Comparison of ENCODE assay signal across 1 cellular context in genomic region chr5:138449501-138450239, GRCh38.
TF ChIP-seq lines count a peak whose summit lies in the region.

No MANE protein-coding gene starts in this region.

TF ChIP-seq in HepG2, 621 proteins besides CTCF, POLR2A, EP300 and RAD21 (continued from another document):
- TF ChIP-seq JUNB (CRISPR knock-in tag; IDR thresholded peaks at IDR 0.05; ENCODE audit: borderline replicate concordance) = no peak
- no peak for TF ChIP-seq GATAD1 (CRISPR knock-in tag; IDR thresholded peaks at IDR 0.05)
- TF ChIP-seq, protein P1, sequence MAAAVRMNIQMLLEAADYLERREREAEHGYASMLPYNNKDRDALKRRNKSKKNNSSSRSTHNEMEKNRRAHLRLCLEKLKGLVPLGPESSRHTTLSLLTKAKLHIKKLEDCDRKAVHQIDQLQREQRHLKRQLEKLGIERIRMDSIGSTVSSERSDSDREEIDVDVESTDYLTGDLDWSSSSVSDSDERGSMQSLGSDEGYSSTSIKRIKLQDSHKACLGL (CRISPR knock-in tag; IDR thresholded peaks at IDR 0.05) = no peak
- no peak for TF ChIP-seq HDAC2 (CRISPR knock-in tag; IDR thresholded peaks at IDR 0.05)
- TF ChIP-seq, protein P2, sequence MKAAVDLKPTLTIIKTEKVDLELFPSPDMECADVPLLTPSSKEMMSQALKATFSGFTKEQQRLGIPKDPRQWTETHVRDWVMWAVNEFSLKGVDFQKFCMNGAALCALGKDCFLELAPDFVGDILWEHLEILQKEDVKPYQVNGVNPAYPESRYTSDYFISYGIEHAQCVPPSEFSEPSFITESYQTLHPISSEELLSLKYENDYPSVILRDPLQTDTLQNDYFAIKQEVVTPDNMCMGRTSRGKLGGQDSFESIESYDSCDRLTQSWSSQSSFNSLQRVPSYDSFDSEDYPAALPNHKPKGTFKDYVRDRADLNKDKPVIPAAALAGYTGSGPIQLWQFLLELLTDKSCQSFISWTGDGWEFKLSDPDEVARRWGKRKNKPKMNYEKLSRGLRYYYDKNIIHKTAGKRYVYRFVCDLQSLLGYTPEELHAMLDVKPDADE (CRISPR knock-in tag; IDR thresholded peaks at IDR 0.05) = no peak
- no peak for TF ChIP-seq ARNTL (CRISPR knock-in tag; IDR thresholded peaks at IDR 0.05)
- 0 out of 2 replicates have a peak, but pooled peaks have one; percentile 22 for TF ChIP-seq BORCS8-MEF2B (CRISPR knock-in tag; IDR thresholded peaks at IDR 0.05)
- TF ChIP-seq TARDBP (CRISPR knock-in tag; IDR thresholded peaks at IDR 0.05) = no peak
- TF ChIP-seq PCBP1 (IDR thresholded peaks at IDR 0.05; ENCODE audit: borderline replicate concordance, low read depth, low read length) = peak; percentile 54; the same call in 1 of the 2 replicates
- no peak for TF ChIP-seq MTA1 (CRISPR knock-in tag; IDR thresholded peaks at IDR 0.05; ENCODE audit: borderline replicate concordance)
- TF ChIP-seq CBFB (CRISPR knock-in tag; IDR thresholded peaks at IDR 0.05) = 0 out of 2 replicates have a peak, but pooled peaks have one; percentile 23
- TF ChIP-seq, protein P3, sequence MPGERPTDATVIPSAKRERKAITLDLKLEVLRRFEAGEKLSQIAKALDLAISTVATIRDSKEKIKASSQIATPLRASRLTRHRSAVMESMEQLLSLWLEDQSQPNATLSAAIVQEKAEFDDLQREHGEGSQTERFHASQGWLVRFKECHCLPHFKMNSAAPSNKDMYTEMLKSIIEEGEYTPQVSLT (CRISPR knock-in tag; IDR thresholded peaks at IDR 0.05; ENCODE audit: borderline replicate concordance, low read depth) = no peak
- no peak for TF ChIP-seq ZNF577 (CRISPR knock-in tag; IDR thresholded peaks at IDR 0.05; ENCODE audit: borderline replicate concordance, low read depth)
- no peak for TF ChIP-seq ZBTB20 (CRISPR knock-in tag; IDR thresholded peaks at IDR 0.05; ENCODE audit: borderline replicate concordance, low read depth)
- TF ChIP-seq ZNF362 (CRISPR knock-in tag; IDR thresholded peaks at IDR 0.05; ENCODE audit: borderline replicate concordance) = no peak; the same call in 1 of the 2 replicates
- no peak for TF ChIP-seq NR2C2 (CRISPR knock-in tag; IDR thresholded peaks at IDR 0.05; ENCODE audit: borderline replicate concordance)
- TF ChIP-seq ZNF704 (CRISPR knock-in tag; IDR thresholded peaks at IDR 0.05; ENCODE audit: borderline replicate concordance) = no peak
- no peak for TF ChIP-seq ADNP (CRISPR knock-in tag; IDR thresholded peaks at IDR 0.05)
- TF ChIP-seq SNRNP70 (IDR thresholded peaks at IDR 0.05; ENCODE audit: low read depth, low read length) = no peak
- TF ChIP-seq TCF7L2 (IDR thresholded peaks at IDR 0.05; ENCODE audit: low read depth, low read length) = no peak
- TF ChIP-seq FOSL2 (CRISPR knock-in tag; IDR thresholded peaks at IDR 0.05) = no peak
- TF ChIP-seq HMGA1 (CRISPR knock-in tag; conservative IDR thresholded peaks at IDR 0.05) = no peak
- no peak for TF ChIP-seq FOXJ3 (CRISPR knock-in tag; IDR thresholded peaks at IDR 0.05; ENCODE audit: borderline replicate concordance)
- no peak for TF ChIP-seq MED13 (CRISPR knock-in tag; IDR thresholded peaks at IDR 0.05)
- no peak for TF ChIP-seq RFX5 (IDR thresholded peaks at IDR 0.05; ENCODE audit: low read depth, low read length)
- no peak for TF ChIP-seq SRSF4 (IDR thresholded peaks at IDR 0.05; ENCODE audit: low read depth, low read length, poor library complexity, severe bottlenecking)
- TF ChIP-seq PITX1 (CRISPR knock-in tag; IDR thresholded peaks at IDR 0.05) = 0 out of 2 replicates have a peak, but pooled peaks have one; percentile 37
- TF ChIP-seq GFI1 (CRISPR knock-in tag; IDR thresholded peaks at IDR 0.05; ENCODE audit: borderline replicate concordance) = no peak
- TF ChIP-seq MZF1 (CRISPR knock-in tag; IDR thresholded peaks at IDR 0.05; ENCODE audit: borderline replicate concordance) = no peak
- TF ChIP-seq BRD4 (CRISPR knock-in tag; IDR thresholded peaks at IDR 0.05) = no peak
- TF ChIP-seq PAF1 (CRISPR knock-in tag; IDR thresholded peaks at IDR 0.05) = no peak
- TF ChIP-seq, protein P4, sequence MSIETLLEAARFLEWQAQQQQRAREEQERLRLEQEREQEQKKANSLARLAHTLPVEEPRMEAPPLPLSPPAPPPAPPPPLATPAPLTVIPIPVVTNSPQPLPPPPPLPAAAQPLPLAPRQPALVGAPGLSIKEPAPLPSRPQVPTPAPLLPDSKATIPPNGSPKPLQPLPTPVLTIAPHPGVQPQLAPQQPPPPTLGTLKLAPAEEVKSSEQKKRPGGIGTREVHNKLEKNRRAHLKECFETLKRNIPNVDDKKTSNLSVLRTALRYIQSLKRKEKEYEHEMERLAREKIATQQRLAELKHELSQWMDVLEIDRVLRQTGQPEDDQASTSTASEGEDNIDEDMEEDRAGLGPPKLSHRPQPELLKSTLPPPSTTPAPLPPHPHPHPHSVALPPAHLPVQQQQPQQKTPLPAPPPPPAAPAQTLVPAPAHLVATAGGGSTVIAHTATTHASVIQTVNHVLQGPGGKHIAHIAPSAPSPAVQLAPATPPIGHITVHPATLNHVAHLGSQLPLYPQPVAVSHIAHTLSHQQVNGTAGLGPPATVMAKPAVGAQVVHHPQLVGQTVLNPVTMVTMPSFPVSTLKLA (IDR thresholded peaks at IDR 0.05) = no peak
- no peak for TF ChIP-seq PCBP2 (optimal IDR thresholded peaks at IDR 0.05; ENCODE audit: low read depth, low read length, poor library complexity, severe bottlenecking)
- no peak for TF ChIP-seq SRSF9 (IDR thresholded peaks at IDR 0.05; ENCODE audit: borderline replicate concordance, insufficient read depth, low read depth, low read length, poor library complexity, severe bottlenecking)
- TF ChIP-seq MLX (CRISPR knock-in tag; IDR thresholded peaks at IDR 0.05) = no peak
- TF ChIP-seq FOXK1 (CRISPR knock-in tag; IDR thresholded peaks at IDR 0.05; ENCODE audit: borderline replicate concordance, low read depth) = no peak
- TF ChIP-seq, protein P5, sequence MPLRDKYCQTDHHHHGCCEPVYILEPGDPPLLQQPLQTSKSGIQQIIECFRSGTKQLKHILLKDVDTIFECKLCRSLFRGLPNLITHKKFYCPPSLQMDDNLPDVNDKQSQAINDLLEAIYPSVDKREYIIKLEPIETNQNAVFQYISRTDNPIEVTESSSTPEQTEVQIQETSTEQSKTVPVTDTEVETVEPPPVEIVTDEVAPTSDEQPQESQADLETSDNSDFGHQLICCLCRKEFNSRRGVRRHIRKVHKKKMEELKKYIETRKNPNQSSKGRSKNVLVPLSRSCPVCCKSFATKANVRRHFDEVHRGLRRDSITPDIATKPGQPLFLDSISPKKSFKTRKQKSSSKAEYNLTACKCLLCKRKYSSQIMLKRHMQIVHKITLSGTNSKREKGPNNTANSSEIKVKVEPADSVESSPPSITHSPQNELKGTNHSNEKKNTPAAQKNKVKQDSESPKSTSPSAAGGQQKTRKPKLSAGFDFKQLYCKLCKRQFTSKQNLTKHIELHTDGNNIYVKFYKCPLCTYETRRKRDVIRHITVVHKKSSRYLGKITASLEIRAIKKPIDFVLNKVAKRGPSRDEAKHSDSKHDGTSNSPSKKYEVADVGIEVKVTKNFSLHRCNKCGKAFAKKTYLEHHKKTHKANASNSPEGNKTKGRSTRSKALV (CRISPR knock-in tag; IDR thresholded peaks at IDR 0.05) = no peak
- 0 out of 2 replicates have a peak, but pooled peaks have one; percentile 42 for TF ChIP-seq KLF13 (CRISPR knock-in tag; IDR thresholded peaks at IDR 0.05)
- no peak for TF ChIP-seq ZNF264 (CRISPR knock-in tag; IDR thresholded peaks at IDR 0.05)
- TF ChIP-seq MTF1 (CRISPR knock-in tag; IDR thresholded peaks at IDR 0.05) = no peak
- TF ChIP-seq ARNT (IDR thresholded peaks at IDR 0.05) = no peak
- peak; percentile 79 for TF ChIP-seq SALL2 (CRISPR knock-in tag; IDR thresholded peaks at IDR 0.05)
- 0 out of 2 replicates have a peak, but pooled peaks have one; percentile 49 for TF ChIP-seq ERF (CRISPR knock-in tag; IDR thresholded peaks at IDR 0.05)
- peak; percentile 32; the same call in 1 of the 2 replicates for TF ChIP-seq SMC3 (IDR thresholded peaks at IDR 0.05; ENCODE audit: low read length)
- no peak for TF ChIP-seq MED1 (CRISPR knock-in tag; IDR thresholded peaks at IDR 0.05)
- no peak for TF ChIP-seq NPAS2 (CRISPR knock-in tag; IDR thresholded peaks at IDR 0.05; ENCODE audit: borderline replicate concordance)
- TF ChIP-seq NRL (CRISPR knock-in tag; IDR thresholded peaks at IDR 0.05; ENCODE audit: borderline replicate concordance) = no peak
- TF ChIP-seq FOSL1 (CRISPR knock-in tag; IDR thresholded peaks at IDR 0.05; ENCODE audit: borderline replicate concordance) = no peak
- TF ChIP-seq RBFOX2 (IDR thresholded peaks at IDR 0.05; ENCODE audit: low read depth, low read length) = no peak
- TF ChIP-seq ZBTB3 (CRISPR knock-in tag; IDR thresholded peaks at IDR 0.05; ENCODE audit: borderline replicate concordance, low read depth) = no peak
- TF ChIP-seq MIER3 (CRISPR knock-in tag; IDR thresholded peaks at IDR 0.05; ENCODE audit: borderline replicate concordance) = no peak
- TF ChIP-seq XRCC5 (optimal IDR thresholded peaks at IDR 0.05; ENCODE audit: low read length) = peak; percentile 76
- TF ChIP-seq ZBTB38 (CRISPR knock-in tag; IDR thresholded peaks at IDR 0.05) = 0 out of 2 replicates have a peak, but pooled peaks have one; percentile 50
- TF ChIP-seq, protein P6, sequence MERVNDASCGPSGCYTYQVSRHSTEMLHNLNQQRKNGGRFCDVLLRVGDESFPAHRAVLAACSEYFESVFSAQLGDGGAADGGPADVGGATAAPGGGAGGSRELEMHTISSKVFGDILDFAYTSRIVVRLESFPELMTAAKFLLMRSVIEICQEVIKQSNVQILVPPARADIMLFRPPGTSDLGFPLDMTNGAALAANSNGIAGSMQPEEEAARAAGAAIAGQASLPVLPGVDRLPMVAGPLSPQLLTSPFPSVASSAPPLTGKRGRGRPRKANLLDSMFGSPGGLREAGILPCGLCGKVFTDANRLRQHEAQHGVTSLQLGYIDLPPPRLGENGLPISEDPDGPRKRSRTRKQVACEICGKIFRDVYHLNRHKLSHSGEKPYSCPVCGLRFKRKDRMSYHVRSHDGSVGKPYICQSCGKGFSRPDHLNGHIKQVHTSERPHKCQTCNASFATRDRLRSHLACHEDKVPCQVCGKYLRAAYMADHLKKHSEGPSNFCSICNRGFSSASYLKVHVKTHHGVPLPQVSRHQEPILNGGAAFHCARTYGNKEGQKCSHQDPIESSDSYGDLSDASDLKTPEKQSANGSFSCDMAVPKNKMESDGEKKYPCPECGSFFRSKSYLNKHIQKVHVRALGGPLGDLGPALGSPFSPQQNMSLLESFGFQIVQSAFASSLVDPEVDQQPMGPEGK (CRISPR knock-in tag; IDR thresholded peaks at IDR 0.05) = no peak
- no peak for TF ChIP-seq ZNF558 (CRISPR knock-in tag; IDR thresholded peaks at IDR 0.05; ENCODE audit: borderline replicate concordance)
- no peak for TF ChIP-seq ZFP36L2 (CRISPR knock-in tag; IDR thresholded peaks at IDR 0.05)
- TF ChIP-seq ZNF3 (CRISPR knock-in tag; IDR thresholded peaks at IDR 0.05) = no peak
TF ChIP-seq in HepG2: peak in this region for 64.
